8 cellular contexts compared by ENCODE assay signal in the genomic region with DNA sequence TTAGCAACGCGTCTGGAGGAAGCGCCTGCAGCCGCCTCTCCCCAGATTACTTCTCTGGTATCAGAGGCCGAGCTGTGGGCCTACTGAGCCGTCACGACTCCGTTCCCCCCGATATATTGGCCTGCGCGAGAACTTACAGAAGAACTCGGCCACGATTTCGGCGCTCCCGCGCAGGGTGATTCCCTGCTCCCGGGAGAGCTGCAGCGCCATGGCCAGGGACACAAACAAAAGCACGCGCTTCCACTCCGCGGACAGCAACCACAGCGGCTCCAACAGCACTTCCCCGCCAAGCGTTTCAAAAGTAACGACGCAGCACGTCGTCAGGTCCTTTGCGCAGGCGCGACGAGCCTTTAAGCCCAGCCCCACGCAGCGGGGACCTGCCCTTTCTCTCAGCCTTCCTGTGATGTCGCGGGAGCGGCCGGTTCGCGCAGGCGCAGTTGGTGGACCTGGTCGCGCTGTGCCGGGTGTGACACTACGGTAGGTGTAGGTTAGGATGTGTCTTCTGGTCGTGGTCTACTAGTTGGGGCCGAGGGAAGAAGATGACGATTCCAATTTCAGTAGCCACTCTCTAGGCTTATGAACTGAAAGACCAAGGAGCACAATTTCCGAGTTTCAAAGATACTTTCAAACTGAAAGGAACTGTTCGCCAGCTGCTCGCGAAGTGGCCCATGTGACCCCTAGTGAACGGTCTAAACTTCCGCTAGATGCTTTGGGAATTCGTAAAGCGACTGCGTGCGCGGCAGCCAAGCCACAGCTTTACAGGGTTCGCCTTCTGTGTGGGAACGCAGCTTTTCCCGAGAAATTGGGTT.
A peak's percentile ranks its signal among the peaks of the same experiment; 100 is the strongest.
DNase-seq lines count a peak whose midpoint lies in the region; ATAC-seq and TF ChIP-seq lines count a peak whose summit lies in the region.

A gene (minus strand): TSS at position 324 of the 809 bp plus-strand sequence. CDS start 114 bp downstream, at position 210.

- TF ChIP-seq CTCF in AG09309 (IDR thresholded peaks at IDR 0.05; ENCODE audit: control insufficient read depth, insufficient read depth, low read depth, low read length, missing control alignments): no peak

- no peaks in the 10 kb centered on the region for H3K9me3 Mint-ChIP-seq in central memory CD8-positive, alpha-beta T cell

- peaks cover 11% of the 10 kb centered on the region for H3K36me3 Mint-ChIP-seq in central memory CD8-positive, alpha-beta T cell (ENCODE audit: insufficient read depth)

- peaks cover 42% of the 10 kb centered on the region for H3K4me1 Mint-ChIP-seq in central memory CD8-positive, alpha-beta T cell

- peak within 1 kb of the TSS; percentile 96 for H3K27ac Mint-ChIP-seq in central memory CD8-positive, alpha-beta T cell (ENCODE audit: low read depth)

- ATAC-seq in GM19025 (IDR thresholded peaks at IDR 0.05; ENCODE audit: low read depth, unreplicated experiment) (peak; percentile 83), HG03342 (IDR thresholded peaks at IDR 0.05; ENCODE audit: unreplicated experiment) (peak; percentile 86)
- peak; percentile 95 for ATAC-seq in central memory CD8-positive, alpha-beta T cell (replicated peaks; ENCODE audit: extremely low read depth, poor library complexity, severe bottlenecking)

- H3K4me3 ChIP-seq in AG09309 (ENCODE audit: control insufficient read depth, low read depth, low read length): peak within 1 kb of the TSS; percentile 78

- peak within 1 kb of the TSS; percentile 89 for H3K4me3 Mint-ChIP-seq in central memory CD8-positive, alpha-beta T cell

- DNase-seq in AG09309 (ENCODE audit: low read depth) (peak; percentile 91), NCI-H446 (lab: John Stamatoyannopoulos, UW) (peak; percentile 96 to 98), iris pigment epithelial cell (ENCODE audit: low read depth) (peak; percentile 98)
- DNase-seq in activated CD4-positive, CD25-positive, alpha-beta regulatory T cell treated with anti-CD3 and anti-CD28 coated beads, Interleukin-2, amount 50 U/mL, for 16 hours (ENCODE audit: low read depth, low spot score): peak; percentile 98
- peak; percentile 97 for DNase-seq in central memory CD8-positive, alpha-beta T cell (ENCODE audit: low spot score in 2 of 2)
- peak; percentile 95 to 97 for DNase-seq in stimulated activated CD4-positive, alpha-beta T cell treated with anti-CD3 and anti-CD28 coated beads, Interleukin-12 subunit alpha, Interleukin-12 subunit beta, amount 100 ng/mL, for 24 hours (ENCODE audit: low read depth in 2 of 2)

- no peaks in the 10 kb centered on the region for H3K27me3 Mint-ChIP-seq in central memory CD8-positive, alpha-beta T cell

Comparison
In these comparisons a context has a peak if more than half of its experiments do, and no peak if none do; other contexts are left out.
1. Peak in every context shown above with its lines: DNase-seq, ATAC-seq and H3K4me3 ChIP-seq.